ENCODE assay signal across 1 cellular context in the genomic region with DNA sequence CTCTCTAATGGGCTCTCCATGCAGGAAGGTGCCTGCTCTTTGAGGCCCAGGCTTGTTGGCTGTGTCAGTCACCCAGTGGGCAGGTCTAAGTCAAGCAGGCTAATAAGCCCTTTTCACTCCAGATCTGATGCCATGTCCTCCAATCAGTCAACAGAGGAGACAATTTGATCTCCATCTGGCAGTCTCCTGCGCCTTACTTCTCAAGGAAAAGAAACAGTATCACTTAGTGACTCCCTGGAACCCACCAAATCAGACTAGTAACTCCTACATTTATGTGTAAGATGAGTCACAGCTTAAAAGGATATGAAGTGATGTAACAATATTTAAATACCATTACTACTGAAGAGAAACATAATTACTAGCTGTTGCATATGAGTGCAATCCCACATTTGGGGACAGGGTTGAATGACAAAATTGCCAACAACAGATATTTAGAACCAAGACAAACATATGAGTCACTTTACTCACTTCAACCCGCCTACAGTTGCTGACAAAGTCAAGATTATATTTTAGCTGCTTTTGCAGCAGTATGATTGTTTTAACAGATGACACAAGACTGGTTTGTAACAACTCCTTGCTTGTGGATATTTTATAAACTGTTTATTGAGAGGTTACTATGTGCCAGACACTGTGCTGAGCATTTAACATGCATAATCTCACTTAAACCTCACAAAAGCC.
A peak's percentile ranks its signal among the peaks of the same experiment; 100 is the strongest.
TF ChIP-seq lines count a peak whose summit lies in the region.

No MANE protein-coding gene starts in this region.

TF ChIP-seq in HEK293, 187 proteins besides CTCF, POLR2A, EP300 and RAD21 (continued from another document):
- TF ChIP-seq KLF8 (tag by site-specific recombination; IDR thresholded peaks at IDR 0.05), result peak; percentile 44; the same call in 1 of the 2 replicates
- TF ChIP-seq, protein P1, sequence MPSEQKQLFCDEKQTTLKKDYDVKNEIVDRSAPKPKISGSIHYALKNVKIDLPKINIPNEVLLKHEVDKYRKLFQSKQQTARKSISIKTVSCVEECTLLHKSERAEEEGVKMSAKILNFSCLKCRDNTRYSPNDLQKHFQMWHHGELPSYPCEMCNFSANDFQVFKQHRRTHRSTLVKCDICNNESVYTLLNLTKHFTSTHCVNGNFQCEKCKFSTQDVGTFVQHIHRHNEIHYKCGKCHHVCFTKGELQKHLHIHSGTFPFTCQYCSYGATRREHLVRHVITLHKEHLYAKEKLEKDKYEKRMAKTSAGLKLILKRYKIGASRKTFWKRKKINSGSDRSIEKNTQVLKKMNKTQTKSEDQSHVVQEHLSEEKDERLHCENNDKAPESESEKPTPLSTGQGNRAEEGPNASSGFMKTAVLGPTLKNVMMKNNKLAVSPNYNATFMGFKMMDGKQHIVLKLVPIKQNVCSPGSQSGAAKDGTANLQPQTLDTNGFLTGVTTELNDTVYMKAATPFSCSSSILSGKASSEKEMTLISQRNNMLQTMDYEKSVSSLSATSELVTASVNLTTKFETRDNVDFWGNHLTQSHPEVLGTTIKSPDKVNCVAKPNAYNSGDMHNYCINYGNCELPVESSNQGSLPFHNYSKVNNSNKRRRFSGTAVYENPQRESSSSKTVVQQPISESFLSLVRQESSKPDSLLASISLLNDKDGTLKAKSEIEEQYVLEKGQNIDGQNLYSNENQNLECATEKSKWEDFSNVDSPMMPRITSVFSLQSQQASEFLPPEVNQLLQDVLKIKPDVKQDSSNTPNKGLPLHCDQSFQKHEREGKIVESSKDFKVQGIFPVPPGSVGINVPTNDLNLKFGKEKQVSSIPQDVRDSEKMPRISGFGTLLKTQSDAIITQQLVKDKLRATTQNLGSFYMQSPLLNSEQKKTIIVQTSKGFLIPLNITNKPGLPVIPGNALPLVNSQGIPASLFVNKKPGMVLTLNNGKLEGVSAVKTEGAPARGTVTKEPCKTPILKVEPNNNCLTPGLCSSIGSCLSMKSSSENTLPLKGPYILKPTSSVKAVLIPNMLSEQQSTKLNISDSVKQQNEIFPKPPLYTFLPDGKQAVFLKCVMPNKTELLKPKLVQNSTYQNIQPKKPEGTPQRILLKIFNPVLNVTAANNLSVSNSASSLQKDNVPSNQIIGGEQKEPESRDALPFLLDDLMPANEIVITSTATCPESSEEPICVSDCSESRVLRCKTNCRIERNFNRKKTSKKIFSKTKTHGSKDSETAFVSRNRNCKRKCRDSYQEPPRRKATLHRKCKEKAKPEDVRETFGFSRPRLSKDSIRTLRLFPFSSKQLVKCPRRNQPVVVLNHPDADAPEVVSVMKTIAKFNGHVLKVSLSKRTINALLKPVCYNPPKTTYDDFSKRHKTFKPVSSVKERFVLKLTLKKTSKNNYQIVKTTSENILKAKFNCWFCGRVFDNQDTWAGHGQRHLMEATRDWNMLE (tag by site-specific recombination; conservative IDR thresholded peaks at IDR 0.05; ENCODE audit: low read depth), result peak; percentile 33; the same call in 1 of the 2 replicates
- TF ChIP-seq ZNF555 (tag by site-specific recombination; conservative IDR thresholded peaks at IDR 0.05), result no peak
- TF ChIP-seq, protein P2, sequence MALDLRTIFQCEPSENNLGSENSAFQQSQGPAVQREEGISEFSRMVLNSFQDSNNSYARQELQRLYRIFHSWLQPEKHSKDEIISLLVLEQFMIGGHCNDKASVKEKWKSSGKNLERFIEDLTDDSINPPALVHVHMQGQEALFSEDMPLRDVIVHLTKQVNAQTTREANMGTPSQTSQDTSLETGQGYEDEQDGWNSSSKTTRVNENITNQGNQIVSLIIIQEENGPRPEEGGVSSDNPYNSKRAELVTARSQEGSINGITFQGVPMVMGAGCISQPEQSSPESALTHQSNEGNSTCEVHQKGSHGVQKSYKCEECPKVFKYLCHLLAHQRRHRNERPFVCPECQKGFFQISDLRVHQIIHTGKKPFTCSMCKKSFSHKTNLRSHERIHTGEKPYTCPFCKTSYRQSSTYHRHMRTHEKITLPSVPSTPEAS (tag by site-specific recombination; IDR thresholded peaks at IDR 0.05), result peak; percentile 11; the same call in 1 of the 2 replicates
- no peak for TF ChIP-seq SCRT1 (tag by site-specific recombination; IDR thresholded peaks at IDR 0.05; ENCODE audit: borderline replicate concordance)
- no peak for TF ChIP-seq ZNF132 (tag by site-specific recombination; IDR thresholded peaks at IDR 0.05; ENCODE audit: borderline replicate concordance)
- peak; percentile 79 for TF ChIP-seq KLF10 (tag by site-specific recombination; IDR thresholded peaks at IDR 0.05)
- TF ChIP-seq ZNF354C (tag by site-specific recombination; IDR thresholded peaks at IDR 0.05; ENCODE audit: borderline replicate concordance, low read depth), result no peak
- TF ChIP-seq GLIS1 (tag by site-specific recombination; IDR thresholded peaks at IDR 0.05), result no peak
- TF ChIP-seq, protein P3, sequence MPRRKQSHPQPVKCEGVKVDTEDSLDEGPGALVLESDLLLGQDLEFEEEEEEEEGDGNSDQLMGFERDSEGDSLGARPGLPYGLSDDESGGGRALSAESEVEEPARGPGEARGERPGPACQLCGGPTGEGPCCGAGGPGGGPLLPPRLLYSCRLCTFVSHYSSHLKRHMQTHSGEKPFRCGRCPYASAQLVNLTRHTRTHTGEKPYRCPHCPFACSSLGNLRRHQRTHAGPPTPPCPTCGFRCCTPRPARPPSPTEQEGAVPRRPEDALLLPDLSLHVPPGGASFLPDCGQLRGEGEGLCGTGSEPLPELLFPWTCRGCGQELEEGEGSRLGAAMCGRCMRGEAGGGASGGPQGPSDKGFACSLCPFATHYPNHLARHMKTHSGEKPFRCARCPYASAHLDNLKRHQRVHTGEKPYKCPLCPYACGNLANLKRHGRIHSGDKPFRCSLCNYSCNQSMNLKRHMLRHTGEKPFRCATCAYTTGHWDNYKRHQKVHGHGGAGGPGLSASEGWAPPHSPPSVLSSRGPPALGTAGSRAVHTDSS (tag by site-specific recombination; IDR thresholded peaks at IDR 0.05), result no peak; the same call in 1 of the 2 replicates
